1 cellular context compared by ENCODE assay signal in genomic region chr10:104255244-104255981, GRCh38.
A peak's percentile ranks its signal among the peaks of the same experiment; 100 is the strongest.
TF ChIP-seq lines count a peak whose summit lies in the region.

No MANE protein-coding gene starts in this region.

TF ChIP-seq in HepG2, 621 proteins besides CTCF, POLR2A, EP300 and RAD21 (continued from another document and continues in another):
- TF ChIP-seq SIN3A (IDR thresholded peaks at IDR 0.05; ENCODE audit: borderline replicate concordance, low read depth, low read length) (peak; percentile 29; the same call in 1 of the 2 replicates), PHF5A (CRISPR knock-in tag; IDR thresholded peaks at IDR 0.05; ENCODE audit: low read depth, unreplicated experiment) (no peak), ZFAT (CRISPR knock-in tag; conservative IDR thresholded peaks at IDR 0.05) (no peak), PPARG (CRISPR knock-in tag; conservative IDR thresholded peaks at IDR 0.05) (no peak), ATF1 (CRISPR knock-in tag; IDR thresholded peaks at IDR 0.05) (peak; percentile 33; the same call in 1 of the 2 replicates), MAX (IDR thresholded peaks at IDR 0.05) (no peak), KDM4B (CRISPR knock-in tag; IDR thresholded peaks at IDR 0.05) (no peak), THYN1 (CRISPR knock-in tag; IDR thresholded peaks at IDR 0.05; ENCODE audit: borderline replicate concordance, low read depth) (no peak), ZFX (CRISPR knock-in tag; IDR thresholded peaks at IDR 0.05; ENCODE audit: low read depth) (no peak), ZNF484 (CRISPR knock-in tag; IDR thresholded peaks at IDR 0.05; ENCODE audit: borderline replicate concordance, low read depth) (no peak), TRIM24 (CRISPR knock-in tag; IDR thresholded peaks at IDR 0.05) (no peak), ZNF138 (CRISPR knock-in tag; IDR thresholded peaks at IDR 0.05; ENCODE audit: low read depth) (no peak), RBFOX2 (IDR thresholded peaks at IDR 0.05; ENCODE audit: low read depth, low read length) (0 out of 2 replicates have a peak, but pooled peaks have one; percentile 27), ZNF17 (CRISPR knock-in tag; IDR thresholded peaks at IDR 0.05) (no peak), POLR2G (IDR thresholded peaks at IDR 0.05; ENCODE audit: low read depth, low read length) (peak; percentile 62), NFKBIZ (CRISPR knock-in tag; IDR thresholded peaks at IDR 0.05) (no peak), XRCC5 (optimal IDR thresholded peaks at IDR 0.05; ENCODE audit: low read length) (no peak), ZNF512 (CRISPR knock-in tag; IDR thresholded peaks at IDR 0.05) (no peak), SOX13 (IDR thresholded peaks at IDR 0.05) (no peak), SOX13 (CRISPR knock-in tag; conservative IDR thresholded peaks at IDR 0.05 in 1 of 2, IDR thresholded peaks at IDR 0.05 in 1 of 2) (no peak), ZNF703 (CRISPR knock-in tag; IDR thresholded peaks at IDR 0.05; ENCODE audit: borderline replicate concordance) (no peak), ZBTB26 (CRISPR knock-in tag; IDR thresholded peaks at IDR 0.05; ENCODE audit: borderline replicate concordance) (no peak), FOXK1 (CRISPR knock-in tag; IDR thresholded peaks at IDR 0.05; ENCODE audit: borderline replicate concordance, low read depth) (no peak), ZNF557 (CRISPR knock-in tag; IDR thresholded peaks at IDR 0.05) (no peak), GLI4 (CRISPR knock-in tag; IDR thresholded peaks at IDR 0.05; ENCODE audit: borderline replicate concordance) (no peak), MYNN (CRISPR knock-in tag; IDR thresholded peaks at IDR 0.05; ENCODE audit: low read depth) (no peak), ZNF3 (CRISPR knock-in tag; IDR thresholded peaks at IDR 0.05) (no peak), ZNF251 (CRISPR knock-in tag; IDR thresholded peaks at IDR 0.05) (no peak)
- TF ChIP-seq, protein P1, sequence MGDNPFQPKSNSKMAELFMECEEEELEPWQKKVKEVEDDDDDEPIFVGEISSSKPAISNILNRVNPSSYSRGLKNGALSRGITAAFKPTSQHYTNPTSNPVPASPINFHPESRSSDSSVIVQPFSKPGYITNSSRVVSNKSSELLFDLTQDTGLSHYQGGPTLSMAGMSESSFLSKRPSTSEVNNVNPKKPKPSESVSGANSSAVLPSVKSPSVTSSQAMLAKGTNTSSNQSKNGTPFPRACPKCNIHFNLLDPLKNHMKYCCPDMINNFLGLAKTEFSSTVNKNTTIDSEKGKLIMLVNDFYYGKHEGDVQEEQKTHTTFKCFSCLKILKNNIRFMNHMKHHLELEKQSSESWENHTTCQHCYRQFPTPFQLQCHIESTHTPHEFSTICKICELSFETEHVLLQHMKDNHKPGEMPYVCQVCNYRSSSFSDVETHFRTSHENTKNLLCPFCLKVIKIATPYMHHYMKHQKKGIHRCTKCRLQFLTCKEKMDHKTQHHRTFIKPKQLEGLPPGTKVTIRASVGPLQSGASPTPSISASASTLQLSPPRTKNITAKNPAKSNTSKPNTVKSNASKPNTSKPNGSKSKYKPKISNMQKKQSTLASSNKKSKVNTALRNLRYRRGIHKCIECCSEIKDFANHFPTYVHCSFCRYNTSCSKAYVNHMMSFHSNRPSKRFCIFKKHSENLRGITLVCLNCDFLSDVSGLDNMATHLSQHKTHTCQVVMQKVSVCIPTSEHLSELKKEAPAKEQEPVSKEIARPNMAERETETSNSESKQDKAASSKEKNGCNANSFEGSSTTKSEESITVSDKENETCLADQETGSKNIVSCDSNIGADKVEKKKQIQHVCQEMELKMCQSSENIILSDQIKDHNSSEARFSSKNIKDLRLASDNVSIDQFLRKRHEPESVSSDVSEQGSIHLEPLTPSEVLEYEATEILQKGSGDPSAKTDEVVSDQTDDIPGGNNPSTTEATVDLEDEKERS (CRISPR knock-in tag; IDR thresholded peaks at IDR 0.05): no peak
- TF ChIP-seq, protein P2, sequence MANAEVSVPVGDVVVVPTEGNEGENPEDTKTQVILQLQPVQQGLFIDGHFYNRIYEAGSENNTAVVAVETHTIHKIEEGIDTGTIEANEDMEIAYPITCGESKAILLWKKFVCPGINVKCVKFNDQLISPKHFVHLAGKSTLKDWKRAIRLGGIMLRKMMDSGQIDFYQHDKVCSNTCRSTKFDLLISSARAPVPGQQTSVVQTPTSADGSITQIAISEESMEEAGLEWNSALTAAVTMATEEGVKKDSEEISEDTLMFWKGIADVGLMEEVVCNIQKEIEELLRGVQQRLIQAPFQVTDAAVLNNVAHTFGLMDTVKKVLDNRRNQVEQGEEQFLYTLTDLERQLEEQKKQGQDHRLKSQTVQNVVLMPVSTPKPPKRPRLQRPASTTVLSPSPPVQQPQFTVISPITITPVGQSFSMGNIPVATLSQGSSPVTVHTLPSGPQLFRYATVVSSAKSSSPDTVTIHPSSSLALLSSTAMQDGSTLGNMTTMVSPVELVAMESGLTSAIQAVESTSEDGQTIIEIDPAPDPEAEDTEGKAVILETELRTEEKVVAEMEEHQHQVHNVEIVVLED (CRISPR knock-in tag; IDR thresholded peaks at IDR 0.05; ENCODE audit: borderline replicate concordance): no peak
- TF ChIP-seq, protein P3, sequence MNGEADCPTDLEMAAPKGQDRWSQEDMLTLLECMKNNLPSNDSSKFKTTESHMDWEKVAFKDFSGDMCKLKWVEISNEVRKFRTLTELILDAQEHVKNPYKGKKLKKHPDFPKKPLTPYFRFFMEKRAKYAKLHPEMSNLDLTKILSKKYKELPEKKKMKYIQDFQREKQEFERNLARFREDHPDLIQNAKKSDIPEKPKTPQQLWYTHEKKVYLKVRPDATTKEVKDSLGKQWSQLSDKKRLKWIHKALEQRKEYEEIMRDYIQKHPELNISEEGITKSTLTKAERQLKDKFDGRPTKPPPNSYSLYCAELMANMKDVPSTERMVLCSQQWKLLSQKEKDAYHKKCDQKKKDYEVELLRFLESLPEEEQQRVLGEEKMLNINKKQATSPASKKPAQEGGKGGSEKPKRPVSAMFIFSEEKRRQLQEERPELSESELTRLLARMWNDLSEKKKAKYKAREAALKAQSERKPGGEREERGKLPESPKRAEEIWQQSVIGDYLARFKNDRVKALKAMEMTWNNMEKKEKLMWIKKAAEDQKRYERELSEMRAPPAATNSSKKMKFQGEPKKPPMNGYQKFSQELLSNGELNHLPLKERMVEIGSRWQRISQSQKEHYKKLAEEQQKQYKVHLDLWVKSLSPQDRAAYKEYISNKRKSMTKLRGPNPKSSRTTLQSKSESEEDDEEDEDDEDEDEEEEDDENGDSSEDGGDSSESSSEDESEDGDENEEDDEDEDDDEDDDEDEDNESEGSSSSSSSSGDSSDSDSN (CRISPR knock-in tag; IDR thresholded peaks at IDR 0.05): no peak
- TF ChIP-seq, protein P4, sequence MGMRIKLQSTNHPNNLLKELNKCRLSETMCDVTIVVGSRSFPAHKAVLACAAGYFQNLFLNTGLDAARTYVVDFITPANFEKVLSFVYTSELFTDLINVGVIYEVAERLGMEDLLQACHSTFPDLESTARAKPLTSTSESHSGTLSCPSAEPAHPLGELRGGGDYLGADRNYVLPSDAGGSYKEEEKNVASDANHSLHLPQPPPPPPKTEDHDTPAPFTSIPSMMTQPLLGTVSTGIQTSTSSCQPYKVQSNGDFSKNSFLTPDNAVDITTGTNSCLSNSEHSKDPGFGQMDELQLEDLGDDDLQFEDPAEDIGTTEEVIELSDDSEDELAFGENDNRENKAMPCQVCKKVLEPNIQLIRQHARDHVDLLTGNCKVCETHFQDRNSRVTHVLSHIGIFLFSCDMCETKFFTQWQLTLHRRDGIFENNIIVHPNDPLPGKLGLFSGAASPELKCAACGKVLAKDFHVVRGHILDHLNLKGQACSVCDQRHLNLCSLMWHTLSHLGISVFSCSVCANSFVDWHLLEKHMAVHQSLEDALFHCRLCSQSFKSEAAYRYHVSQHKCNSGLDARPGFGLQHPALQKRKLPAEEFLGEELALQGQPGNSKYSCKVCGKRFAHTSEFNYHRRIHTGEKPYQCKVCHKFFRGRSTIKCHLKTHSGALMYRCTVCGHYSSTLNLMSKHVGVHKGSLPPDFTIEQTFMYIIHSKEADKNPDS (CRISPR knock-in tag; IDR thresholded peaks at IDR 0.05): no peak
- TF ChIP-seq, protein P5, sequence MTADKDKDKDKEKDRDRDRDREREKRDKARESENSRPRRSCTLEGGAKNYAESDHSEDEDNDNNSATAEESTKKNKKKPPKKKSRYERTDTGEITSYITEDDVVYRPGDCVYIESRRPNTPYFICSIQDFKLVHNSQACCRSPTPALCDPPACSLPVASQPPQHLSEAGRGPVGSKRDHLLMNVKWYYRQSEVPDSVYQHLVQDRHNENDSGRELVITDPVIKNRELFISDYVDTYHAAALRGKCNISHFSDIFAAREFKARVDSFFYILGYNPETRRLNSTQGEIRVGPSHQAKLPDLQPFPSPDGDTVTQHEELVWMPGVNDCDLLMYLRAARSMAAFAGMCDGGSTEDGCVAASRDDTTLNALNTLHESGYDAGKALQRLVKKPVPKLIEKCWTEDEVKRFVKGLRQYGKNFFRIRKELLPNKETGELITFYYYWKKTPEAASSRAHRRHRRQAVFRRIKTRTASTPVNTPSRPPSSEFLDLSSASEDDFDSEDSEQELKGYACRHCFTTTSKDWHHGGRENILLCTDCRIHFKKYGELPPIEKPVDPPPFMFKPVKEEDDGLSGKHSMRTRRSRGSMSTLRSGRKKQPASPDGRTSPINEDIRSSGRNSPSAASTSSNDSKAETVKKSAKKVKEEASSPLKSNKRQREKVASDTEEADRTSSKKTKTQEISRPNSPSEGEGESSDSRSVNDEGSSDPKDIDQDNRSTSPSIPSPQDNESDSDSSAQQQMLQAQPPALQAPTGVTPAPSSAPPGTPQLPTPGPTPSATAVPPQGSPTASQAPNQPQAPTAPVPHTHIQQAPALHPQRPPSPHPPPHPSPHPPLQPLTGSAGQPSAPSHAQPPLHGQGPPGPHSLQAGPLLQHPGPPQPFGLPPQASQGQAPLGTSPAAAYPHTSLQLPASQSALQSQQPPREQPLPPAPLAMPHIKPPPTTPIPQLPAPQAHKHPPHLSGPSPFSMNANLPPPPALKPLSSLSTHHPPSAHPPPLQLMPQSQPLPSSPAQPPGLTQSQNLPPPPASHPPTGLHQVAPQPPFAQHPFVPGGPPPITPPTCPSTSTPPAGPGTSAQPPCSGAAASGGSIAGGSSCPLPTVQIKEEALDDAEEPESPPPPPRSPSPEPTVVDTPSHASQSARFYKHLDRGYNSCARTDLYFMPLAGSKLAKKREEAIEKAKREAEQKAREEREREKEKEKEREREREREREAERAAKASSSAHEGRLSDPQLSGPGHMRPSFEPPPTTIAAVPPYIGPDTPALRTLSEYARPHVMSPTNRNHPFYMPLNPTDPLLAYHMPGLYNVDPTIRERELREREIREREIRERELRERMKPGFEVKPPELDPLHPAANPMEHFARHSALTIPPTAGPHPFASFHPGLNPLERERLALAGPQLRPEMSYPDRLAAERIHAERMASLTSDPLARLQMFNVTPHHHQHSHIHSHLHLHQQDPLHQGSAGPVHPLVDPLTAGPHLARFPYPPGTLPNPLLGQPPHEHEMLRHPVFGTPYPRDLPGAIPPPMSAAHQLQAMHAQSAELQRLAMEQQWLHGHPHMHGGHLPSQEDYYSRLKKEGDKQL (CRISPR knock-in tag; IDR thresholded peaks at IDR 0.05; ENCODE audit: low read depth): no peak
- TF ChIP-seq, protein P6, sequence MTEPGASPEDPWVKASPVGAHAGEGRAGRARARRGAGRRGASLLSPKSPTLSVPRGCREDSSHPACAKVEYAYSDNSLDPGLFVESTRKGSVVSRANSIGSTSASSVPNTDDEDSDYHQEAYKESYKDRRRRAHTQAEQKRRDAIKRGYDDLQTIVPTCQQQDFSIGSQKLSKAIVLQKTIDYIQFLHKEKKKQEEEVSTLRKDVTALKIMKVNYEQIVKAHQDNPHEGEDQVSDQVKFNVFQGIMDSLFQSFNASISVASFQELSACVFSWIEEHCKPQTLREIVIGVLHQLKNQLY (CRISPR knock-in tag; IDR thresholded peaks at IDR 0.05): 0 out of 2 replicates have a peak, but pooled peaks have one; percentile 7
- TF ChIP-seq, protein P7, sequence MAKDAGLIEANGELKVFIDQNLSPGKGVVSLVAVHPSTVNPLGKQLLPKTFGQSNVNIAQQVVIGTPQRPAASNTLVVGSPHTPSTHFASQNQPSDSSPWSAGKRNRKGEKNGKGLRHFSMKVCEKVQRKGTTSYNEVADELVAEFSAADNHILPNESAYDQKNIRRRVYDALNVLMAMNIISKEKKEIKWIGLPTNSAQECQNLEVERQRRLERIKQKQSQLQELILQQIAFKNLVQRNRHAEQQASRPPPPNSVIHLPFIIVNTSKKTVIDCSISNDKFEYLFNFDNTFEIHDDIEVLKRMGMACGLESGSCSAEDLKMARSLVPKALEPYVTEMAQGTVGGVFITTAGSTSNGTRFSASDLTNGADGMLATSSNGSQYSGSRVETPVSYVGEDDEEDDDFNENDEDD (CRISPR knock-in tag; IDR thresholded peaks at IDR 0.05; ENCODE audit: borderline replicate concordance): no peak
- TF ChIP-seq, protein P8, sequence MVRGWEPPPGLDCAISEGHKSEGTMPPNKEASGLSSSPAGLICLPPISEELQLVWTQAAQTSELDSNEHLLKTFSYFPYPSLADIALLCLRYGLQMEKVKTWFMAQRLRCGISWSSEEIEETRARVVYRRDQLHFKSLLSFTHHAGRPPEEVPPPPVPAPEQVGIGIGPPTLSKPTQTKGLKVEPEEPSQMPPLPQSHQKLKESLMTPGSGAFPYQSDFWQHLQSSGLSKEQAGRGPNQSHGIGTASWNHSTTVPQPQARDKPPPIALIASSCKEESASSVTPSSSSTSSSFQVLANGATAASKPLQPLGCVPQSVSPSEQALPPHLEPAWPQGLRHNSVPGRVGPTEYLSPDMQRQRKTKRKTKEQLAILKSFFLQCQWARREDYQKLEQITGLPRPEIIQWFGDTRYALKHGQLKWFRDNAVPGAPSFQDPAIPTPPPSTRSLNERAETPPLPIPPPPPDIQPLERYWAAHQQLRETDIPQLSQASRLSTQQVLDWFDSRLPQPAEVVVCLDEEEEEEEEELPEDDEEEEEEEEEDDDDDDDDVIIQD (CRISPR knock-in tag; IDR thresholded peaks at IDR 0.05; ENCODE audit: low read depth): no peak
